ENCODE assay signal across 8 cellular contexts in genomic region chr2:64214281-64215115, GRCh38.
DNase-seq lines count a peak whose midpoint lies in the region; ATAC-seq and TF ChIP-seq lines count a peak whose summit lies in the region.

No MANE protein-coding gene starts in this region.

- no peak overlapping the region for H3K14ac ChIP-seq in neuronal stem cell (ENCODE audit: low read length)

- intact Hi-C loops in breast epithelium (cut with DNase I; ENCODE audit: low total_unique reads), result no loop called here

- POLR2A ChIA-PET in HEK293T (lab: Yijun Ruan, JAX), result interaction anchor here (1.1 kb wide), 1 partner anchor 14 kb away, joined by 6 read pairs; no protein-coding TSS in a partner anchor

- DNase-seq in NCI-H2081 treated with DMSO at 0.1 percent for 48 hours (lab: John Stamatoyannopoulos, UW), result peak; percentile 27
- DNase-seq in breast epithelium (ENCODE audit: low spot score in 2 of 2), result no peak
- DNase-seq in neuronal stem cell (ENCODE audit: low spot score), result no peak
- no peak for DNase-seq in G401 (ENCODE audit: low spot score)
- no peak for DNase-seq in HEK293T (ENCODE audit: extremely low spot score)
- no peak for DNase-seq in SIG-M5 (lab: John Stamatoyannopoulos, UW)

- H3K4me3 ChIP-seq in breast epithelium, result no peak overlapping the region
- no peak overlapping the region for H3K4me3 ChIP-seq in neuronal stem cell (ENCODE audit: low read length in 2 of 2)

- H2BK5ac ChIP-seq in neuronal stem cell (ENCODE audit: low read length), result no peak overlapping the region

- H2BK120ac ChIP-seq in neuronal stem cell (ENCODE audit: low read depth, low read length), result no peak overlapping the region

- ATAC-seq in GM18907 (IDR thresholded peaks at IDR 0.05; ENCODE audit: unreplicated experiment), result peak; percentile 63
- peak; percentile 54 for ATAC-seq in HG02623 (IDR thresholded peaks at IDR 0.05; ENCODE audit: unreplicated experiment)

- no peak overlapping the region for H3K18ac ChIP-seq in neuronal stem cell (ENCODE audit: low read length)

- H2BK12ac ChIP-seq in neuronal stem cell (ENCODE audit: low read length), result no peak overlapping the region

- TF ChIP-seq POLR2A in breast epithelium (IDR thresholded peaks at IDR 0.05), result no peak

- no peak overlapping the region for H2BK15ac ChIP-seq in neuronal stem cell (ENCODE audit: low read length)

- H3K9ac ChIP-seq in neuronal stem cell (ENCODE audit: low read depth, low read length, poor library complexity), result no peak overlapping the region

- CTCF ChIA-PET in HEK293T (lab: Yijun Ruan, JAX), result no interaction called here

- H4K8ac ChIP-seq in neuronal stem cell (ENCODE audit: low read depth, low read length), result no peak overlapping the region

- no peaks in the 10 kb centered on the region for H3K36me3 ChIP-seq in breast epithelium
- H3K36me3 ChIP-seq in neuronal stem cell (replicated peaks in 1 of 2; ENCODE audit: control insufficient read depth in 2 of 2, insufficient read depth in 2 of 2, low read length in 2 of 2), result no peaks in the 10 kb centered on the region

- H3K27me3 ChIP-seq in breast epithelium (no peaks in the 10 kb centered on the region), neuronal stem cell (ENCODE audit: control insufficient read depth in 3 of 3, insufficient read depth in 3 of 3, low read depth in 1 of 3, low read length in 3 of 3) (no peaks in the 10 kb centered on the region)

- no peak overlapping the region for H4K91ac ChIP-seq in neuronal stem cell (ENCODE audit: low read depth, low read length, poor library complexity)

- no peaks in the 10 kb centered on the region for H3K79me1 ChIP-seq in neuronal stem cell (ENCODE audit: low read depth, low read length)

- no peak overlapping the region for H3K4me2 ChIP-seq in neuronal stem cell (ENCODE audit: insufficient read depth, low read length, poor library complexity, severe bottlenecking)

- H3K9me3 ChIP-seq in breast epithelium (no peaks in the 10 kb centered on the region), neuronal stem cell (replicated peaks in 1 of 2; ENCODE audit: control insufficient read depth in 2 of 2, insufficient read depth in 1 of 2, low read depth in 1 of 2, low read length in 2 of 2) (no peaks in the 10 kb centered on the region)

- no peak overlapping the region for H3K23ac ChIP-seq in neuronal stem cell (ENCODE audit: low read depth, low read length, poor library complexity)

- in situ Hi-C loops in G401 (cut with HindIII; ENCODE audit: low sequenced_read_pairs), result no loop called here

- H3K27ac ChIP-seq in breast epithelium, result peak overlapping the region; percentile 74 to 75
- H3K27ac ChIP-seq in neuronal stem cell (replicated peaks; ENCODE audit: low read length), result no peak overlapping the region

- no peak overlapping the region for H3K4ac ChIP-seq in neuronal stem cell (ENCODE audit: low read length)

- no CpG with 5 or more reads among the region's 5 CpGs for WGBS in neuronal stem cell (ENCODE audit: extremely low coverage in 2 of 2, insufficient read length in 2 of 2, insufficient replicate concordance in 1 of 2), 2 donors

- no peak for TF ChIP-seq CTCF in breast epithelium (IDR thresholded peaks at IDR 0.05)

- H2AK5ac ChIP-seq in neuronal stem cell (ENCODE audit: low read depth, low read length), result no peak overlapping the region

- H2AFZ ChIP-seq in neuronal stem cell (ENCODE audit: low read length), result peak overlapping the region; percentile 32

- H3K4me1 ChIP-seq in breast epithelium, result no peaks in the 10 kb centered on the region
- H3K4me1 ChIP-seq in neuronal stem cell (ENCODE audit: control insufficient read depth in 2 of 2, insufficient read depth in 1 of 2, low read depth in 1 of 2, low read length in 2 of 2), result peaks cover 0 to 3% of the 10 kb centered on the region in 2 donors

TF ChIP-seq in HEK293T, 16 proteins besides CTCF, POLR2A, EP300 and RAD21:
- TF ChIP-seq HDGF (IDR thresholded peaks at IDR 0.05; ENCODE audit: borderline replicate concordance) (no peak), SP1 (IDR thresholded peaks at IDR 0.05) (no peak), ELF4 (IDR thresholded peaks at IDR 0.05) (no peak), BHLHE40 (IDR thresholded peaks at IDR 0.05; ENCODE audit: borderline replicate concordance) (no peak), NFRKB (IDR thresholded peaks at IDR 0.05) (no peak), FOXM1 (IDR thresholded peaks at IDR 0.05; ENCODE audit: borderline replicate concordance) (no peak), LEF1 (IDR thresholded peaks at IDR 0.05; ENCODE audit: borderline replicate concordance) (no peak), FOXK2 (IDR thresholded peaks at IDR 0.05) (no peak), ARNT (IDR thresholded peaks at IDR 0.05) (no peak), L3MBTL2 (conservative IDR thresholded peaks at IDR 0.05) (no peak), SUZ12 (IDR thresholded peaks at IDR 0.05) (no peak), PKNOX1 (IDR thresholded peaks at IDR 0.05) (no peak), CTBP1 (IDR thresholded peaks at IDR 0.05; ENCODE audit: borderline replicate concordance) (no peak), FOXA1 (IDR thresholded peaks at IDR 0.05) (no peak)
TF ChIP-seq in HEK293T: peak in this region for 0.
